Comparison of ENCODE assay signal across 27 cellular contexts in the genomic region with DNA sequence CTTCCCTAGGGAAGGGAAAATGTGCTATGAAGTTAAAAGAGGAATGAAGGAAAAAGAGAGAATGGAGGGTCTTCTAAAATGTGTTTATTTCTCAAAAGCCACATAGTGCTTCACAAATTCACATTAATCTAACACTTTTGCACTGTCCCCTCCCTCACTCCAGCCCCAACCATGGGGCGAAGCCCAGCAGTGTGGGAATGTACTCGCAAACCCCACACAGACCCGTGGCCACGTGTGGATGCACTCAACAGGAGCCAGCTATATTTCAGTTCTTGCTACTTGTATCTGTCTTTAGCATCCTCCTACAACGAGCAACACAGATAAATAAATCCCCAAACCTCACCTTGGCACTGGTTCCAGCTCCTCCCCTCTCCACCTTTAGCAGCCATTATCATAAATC.
"Had no signal": no experiment of that assay in that cellular context is flagged by ENCODE, and none has a peak within 500 bp of the region (broad histone marks: within the 10 kb centered on the region; RNA-seq: fewer than 3 reads in every experiment).

No MANE protein-coding gene starts in this region.

- H3K79me2 ChIP-seq: hepatocyte had no signal

- H3K9me3 ChIP-seq: gastroesophageal sphincter, heart left ventricle, left lung, lower lobe of right lung, mucosa of descending colon had no signal

- FAIRE-seq: colon, endometrium, frontal cortex, kidney had no signal

- H3K4me1 ChIP-seq: foreskin keratinocyte, gastroesophageal sphincter, left lung, lower lobe of right lung had no signal

- H3K27ac ChIP-seq: coronary artery, epithelial cell of prostate, foreskin keratinocyte, gastroesophageal sphincter, heart left ventricle, hepatocyte, left lung, lower lobe of right lung had no signal

- H2AFZ ChIP-seq: hepatocyte had no signal

- ATAC-seq: esophagus mucosa, foreskin keratinocyte, gastroesophageal sphincter, heart left ventricle, left colon, left lung, left ventricle myocardium superior, lower lobe of right lung, mucosa of descending colon had no signal

- DNase-seq: dermis blood vessel endothelial cell; dorsolateral prefrontal cortex; effector CD4-positive, alpha-beta T cell; effector memory CD4-positive, alpha-beta T cell; erythroblast; foreskin keratinocyte; heart left ventricle; hypothalamus; immature natural killer cell; islet precursor cell; kidney; kidney glomerular epithelial cell; left colon; left lung; left ventricle myocardium superior; lower lobe of right lung; mesenchymal stem cell; mucosa of descending colon had no signal

- H3K4me3 Mint-ChIP-seq: immature natural killer cell, mesothelial cell of epicardium had no signal

- H3K36me3 ChIP-seq: gastroesophageal sphincter, heart left ventricle, left lung, lower lobe of right lung had no signal

- H3K36me3 Mint-ChIP-seq: mesothelial cell of epicardium had no signal

- H3K4me3 ChIP-seq: coronary artery, dorsolateral prefrontal cortex, gastroesophageal sphincter, heart left ventricle, hepatocyte, left lung, lower lobe of right lung, mucosa of descending colon had no signal

- H3K27me3 ChIP-seq: dorsolateral prefrontal cortex, gastroesophageal sphincter, heart left ventricle, hepatocyte, left lung had no signal

- H3K4me2 ChIP-seq: hepatocyte had no signal

- H3K9me3 Mint-ChIP-seq: immature natural killer cell had no signal

- H3K4me1 Mint-ChIP-seq: immature natural killer cell had no signal

- H3K27ac Mint-ChIP-seq: immature natural killer cell had no signal
